ENCODE assay signal across 11 cellular contexts in the genomic region with DNA sequence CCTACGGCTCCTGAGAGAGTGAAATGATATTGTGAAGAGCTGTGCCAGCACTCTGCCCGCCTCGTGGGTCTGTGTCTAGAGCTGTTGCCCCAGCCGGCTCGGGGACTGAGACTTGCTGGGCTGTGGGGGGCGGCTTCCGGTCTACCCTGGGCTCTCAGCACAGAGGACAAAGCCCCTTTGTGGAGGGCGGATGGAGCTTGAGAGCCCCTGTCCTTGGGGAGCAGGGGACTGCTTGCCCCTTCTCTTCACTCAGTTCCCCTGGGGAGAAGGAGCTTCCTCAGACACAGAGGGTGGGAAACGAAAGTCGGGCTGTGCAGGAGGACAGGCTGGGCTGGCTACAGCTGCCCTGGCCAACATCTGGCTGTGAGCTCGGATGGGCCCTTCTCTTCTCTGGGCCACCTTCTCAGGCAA. TPM values are rescaled to one million over a fixed set of nuclear protein-coding genes. Genes with fewer than 3 reads are reported as not detected.
A peak's percentile ranks its signal among the peaks of the same experiment; 100 is the strongest.
DNase-seq lines count a peak whose midpoint lies in the region; ATAC-seq and TF ChIP-seq lines count a peak whose summit lies in the region.
"Had no signal": no experiment of that assay in that cellular context is flagged by ENCODE, and none has a peak within 500 bp of the region (broad histone marks: within the 10 kb centered on the region; RNA-seq: fewer than 3 reads in every experiment).

No MANE protein-coding gene starts in this region.

- intact Hi-C loops in mammary epithelial cell (cut with micrococcal nuclease), result loop anchor here (1.0 kb wide), 2 partner anchors 11 to 25 kb away; a partner anchor contains a TSS

- H3K4me3 ChIP-seq in NB4 (ENCODE audit: low read depth, low read length) (peak overlapping the region; percentile 4), mammary epithelial cell (replicated peaks in 1 of 3; ENCODE audit: insufficient read depth in 1 of 3, low read depth in 2 of 3, low read length in 3 of 3) (no peak overlapping the region), mesodermal cell (ENCODE audit: extremely low read depth, insufficient read depth, low read length, poor library complexity, severe bottlenecking) (no peak overlapping the region)
- H3K4me3 ChIP-seq: SJCRH30 had no signal

- in situ Hi-C loops in mammary epithelial cell (cut with MboI; ENCODE audit: low sequenced_read_pairs in 2 of 2), result loop anchor here in 1 of 2 donors (10.0 kb wide), 1 partner anchor 72 kb away; a partner anchor contains a TSS

- no peak for ATAC-seq in HG03354 (IDR thresholded peaks at IDR 0.05; ENCODE audit: poor library complexity, severe bottlenecking, unreplicated experiment)
- ATAC-seq in GM19455 (IDR thresholded peaks at IDR 0.05; ENCODE audit: unreplicated experiment), result no peak
- ATAC-seq: esophagus mucosa had no signal

- DNase-seq in NB4 (ENCODE audit: low read depth) (peak; percentile 74), mammary epithelial cell (no peak), HPDE6-E6E7 (ENCODE audit: extremely low spot score) (no peak)
- DNase-seq: activated naive CD4-positive, alpha-beta T cell treated with anti-CD3 and anti-CD28 coated beads for 36 hours; NCI-H2029 had no signal

- H3K36me3 ChIP-seq in mammary epithelial cell (ENCODE audit: insufficient read depth, low read length) (peaks cover 2% of the 10 kb centered on the region), mesodermal cell (ENCODE audit: control insufficient read depth, insufficient read depth, low read length) (peaks cover 68% of the 10 kb centered on the region)
- H3K36me3 ChIP-seq: SJCRH30 had no signal

- no peak overlapping the region for H3K9ac ChIP-seq in mammary epithelial cell (ENCODE audit: insufficient read depth, low read length)

- no peaks in the 10 kb centered on the region for H4K20me1 ChIP-seq in mammary epithelial cell (ENCODE audit: insufficient read depth, low read length)

- TF ChIP-seq CTCF in NB4 (IDR thresholded peaks at IDR 0.05; ENCODE audit: low read depth, low read length) (no peak), mammary epithelial cell (conservative IDR thresholded peaks at IDR 0.05 in 1 of 2, IDR thresholded peaks at IDR 0.05 in 1 of 2; ENCODE audit: extremely low read depth in 1 of 2, insufficient read depth in 1 of 2, low read depth in 1 of 2, low read length in 2 of 2) (no peak)

- dilution Hi-C loops in mammary epithelial cell (cut with HindIII; ENCODE audit: low sequenced_read_pairs), result loop anchor here (10.0 kb wide), 1 partner anchor 62 kb away; no protein-coding TSS in a partner anchor

- TF ChIP-seq POLR2A in NB4 (IDR thresholded peaks at IDR 0.05; ENCODE audit: extremely low read depth, insufficient read length), result no peak

- peaks cover 97% of the 10 kb centered on the region for H3K79me2 ChIP-seq in mammary epithelial cell (ENCODE audit: insufficient read depth, low read length)

- H3K27ac ChIP-seq in mammary epithelial cell (ENCODE audit: insufficient read depth, low read depth, low read length) (no peak overlapping the region), mesodermal cell (ENCODE audit: low read depth, low read length, severe bottlenecking) (peak overlapping the region; percentile 32), temporal lobe (ENCODE audit: low read depth, low read length) (peak overlapping the region; percentile 17)
- H3K27ac ChIP-seq: SJCRH30 had no signal

- H3K9me3 ChIP-seq in mammary epithelial cell (replicated peaks; ENCODE audit: insufficient read depth, low read length), result no peaks in the 10 kb centered on the region
- no peaks in the 10 kb centered on the region for H3K9me3 ChIP-seq in mesodermal cell (ENCODE audit: control insufficient read depth, low read length)
- H3K9me3 ChIP-seq: SJCRH30 had no signal

- no peaks in the 10 kb centered on the region for H3K27me3 ChIP-seq in mammary epithelial cell (ENCODE audit: insufficient read depth, low read length)
- H3K27me3 ChIP-seq: SJCRH30 had no signal

- H3K4me2 ChIP-seq in mammary epithelial cell (ENCODE audit: insufficient read depth, low read depth, low read length), result peak overlapping the region; percentile 3

- CTCF ChIA-PET in mammary epithelial cell (lab: Charles Lee; ENCODE audit: low non-redundant PET), result no interaction called here

- no peak overlapping the region for H2AFZ ChIP-seq in mammary epithelial cell (ENCODE audit: low read depth, low read length)

- no TSS peak for BruUV-seq in mammary epithelial cell (replicated peaks; lab: Mats Ljungman, UMichigan)

- WGBS in mammary epithelial cell (ENCODE audit: low coverage, missing lambda C conversion rate), result 44% methylated on average over 5 of the region's 11 CpGs
- 96 to 97% methylated on average over 5 to 8 of the region's 11 CpGs for WGBS in mesodermal cell (ENCODE audit: insufficient coverage in 2 of 2), 2 experiments

- peaks cover 48% of the 10 kb centered on the region for H3K4me1 ChIP-seq in mammary epithelial cell (ENCODE audit: insufficient read depth, low read length)
- H3K4me1 ChIP-seq in mesodermal cell (ENCODE audit: control insufficient read depth, insufficient read depth, low read length, poor library complexity, severe bottlenecking), result peaks cover 15% of the 10 kb centered on the region

RNA-seq across cellular contexts. Expression of a gene that starts 11.0 kb away (rescaled TPM):
- total RNA-seq in mammary epithelial cell, result 10 to 100 TPM; 52.7 to 60.2 TPM
- 39.3 TPM for polyA plus RNA-seq in mammary epithelial cell
- polyA minus RNA-seq in mammary epithelial cell, result 54.6 TPM
- polyA plus RNA-seq in mesodermal cell (2013, experiment 1 of 2), result 97.8 TPM
- polyA plus RNA-seq in mesodermal cell (2013, experiment 2 of 2), result 102 TPM
- total RNA-seq in temporal lobe, result 28.3 TPM
